ENCODE assay signal across 23 cellular contexts in the genomic region with DNA sequence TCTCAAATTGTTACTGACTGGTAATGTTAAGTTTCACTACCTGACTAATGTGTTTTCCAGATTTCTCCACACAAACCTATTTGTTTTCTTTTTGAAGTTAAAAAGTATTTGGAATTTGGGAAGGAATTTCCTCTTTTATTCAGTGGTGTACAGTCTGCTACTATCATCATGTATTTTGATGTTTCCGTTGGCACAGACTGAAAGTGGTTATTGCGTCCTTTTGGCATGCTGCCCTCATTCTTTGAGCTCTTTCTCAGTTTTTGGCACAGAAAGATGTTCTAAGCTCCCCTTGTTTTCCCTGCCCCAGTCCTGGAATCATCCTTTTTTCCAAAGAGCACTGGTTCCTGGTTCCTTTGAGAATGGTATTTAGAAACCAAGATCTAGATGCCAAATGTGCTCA. TPM values are rescaled to one million over a fixed set of nuclear protein-coding genes. Genes with fewer than 3 reads are reported as not detected.
DNase-seq lines count a peak whose midpoint lies in the region; ATAC-seq and TF ChIP-seq lines count a peak whose summit lies in the region.
"Had no signal": no experiment of that assay in that cellular context is flagged by ENCODE, and none has a peak within 500 bp of the region (broad histone marks: within the 10 kb centered on the region; RNA-seq: fewer than 3 reads in every experiment).

No MANE protein-coding gene starts in this region.

- H3K4me1 Mint-ChIP-seq in central memory CD8-positive, alpha-beta T cell = peaks cover 78% of the 10 kb centered on the region
- peaks cover 88 to 98% of the 10 kb centered on the region in 2 donors for H3K4me1 Mint-ChIP-seq in immature natural killer cell

- POLR2A ChIA-PET in A673 (lab: Charles Lee; ENCODE audit: low non-redundant PET) = no interaction called here

- H3K27me3 ChIP-seq in A673 (replicated peaks; ENCODE audit: insufficient read depth, low read depth, low read length, poor library complexity) (no peaks in the 10 kb centered on the region), osteoblast (ENCODE audit: insufficient read depth, low read length) (no peaks in the 10 kb centered on the region)
- H3K27me3 ChIP-seq: foreskin keratinocyte, ovary, right lobe of liver, thyroid gland had no signal

- peak overlapping the region; percentile 77 for H3K27ac Mint-ChIP-seq in central memory CD8-positive, alpha-beta T cell (ENCODE audit: low read depth)
- H3K27ac Mint-ChIP-seq in immature natural killer cell = peak overlapping the region; percentile 8 to 79 (median 60)
- H3K27ac Mint-ChIP-seq: activated T-cell treated with anti-CD3 and anti-CD28 coated beads, Interleukin-2, amount 50 U/mL, for 24 hours; stimulated activated naive B cell treated with anti-CD40 and anti-IgM and Interleukin-4, amounts not matched to agents 10 μg/mL and 1 μg/mL and 100 μg/mL, for 72 hours had no signal

- H3K4me3 ChIP-seq in A673 (ENCODE audit: low read depth, low read length, poor library complexity, severe bottlenecking) (no peak overlapping the region), osteoblast (ENCODE audit: insufficient read depth, low read length) (no peak overlapping the region)
- H3K4me3 ChIP-seq: ovary, right lobe of liver, thyroid gland had no signal

- peaks cover 21% of the 10 kb centered on the region for H3K9me3 Mint-ChIP-seq in central memory CD8-positive, alpha-beta T cell
- H3K9me3 Mint-ChIP-seq in immature natural killer cell = no peaks in the 10 kb centered on the region

- H3K4me2 ChIP-seq in osteoblast (ENCODE audit: insufficient read depth, low read length) = no peak overlapping the region
- H3K4me2 ChIP-seq: KMS-11 had no signal

- intact Hi-C loops in A673 (cut with micrococcal nuclease; ENCODE audit: unreplicated experiment) = no loop called here

- BruUV-seq in A673 (replicated peaks; lab: Mats Ljungman, UMichigan) = no TSS peak

- H3K36me3 ChIP-seq in A673 (ENCODE audit: insufficient read depth, low read length, poor library complexity, severe bottlenecking) (no peaks in the 10 kb centered on the region), osteoblast (ENCODE audit: insufficient read depth, low read length) (no peaks in the 10 kb centered on the region)
- H3K36me3 ChIP-seq: ovary, right lobe of liver, thyroid gland had no signal

- peak; percentile 17 for DNase-seq in A673 (ENCODE audit: low spot score)
- peak; percentile 79 for DNase-seq in LHCN-M2 (ENCODE audit: low read depth)
- no peak for DNase-seq in central memory CD8-positive, alpha-beta T cell (ENCODE audit: low spot score in 2 of 2)
- no peak for DNase-seq in immature natural killer cell
- no peak for DNase-seq in osteoblast (ENCODE audit: insufficient read length, low spot score, missing footprints)
- no peak for DNase-seq in NCI-H2171 treated with DMSO at 0.1 percent for 48 hours (lab: John Stamatoyannopoulos, UW)
- DNase-seq: activated naive CD4-positive, alpha-beta T cell; activated T-cell treated with anti-CD3 and anti-CD28 coated beads, Interleukin-2, amount 50 U/mL, for 24 hours; amygdala; foreskin keratinocyte; hypothalamus; mammary epithelial cell; NCI-H1092; NCI-H524; ovary; right lobe of liver; stimulated activated naive B cell treated with anti-CD40 and anti-IgM and Interleukin-4, amounts not matched to agents 10 μg/mL and 1 μg/mL and 100 μg/mL, for 72 hours; thyroid gland had no signal

- H3K4me3 Mint-ChIP-seq in central memory CD8-positive, alpha-beta T cell = no peak overlapping the region
- H3K4me3 Mint-ChIP-seq in immature natural killer cell = no peak overlapping the region
- H3K4me3 Mint-ChIP-seq: activated T-cell treated with anti-CD3 and anti-CD28 coated beads, Interleukin-2, amount 50 U/mL, for 24 hours; stimulated activated naive B cell treated with anti-CD40 and anti-IgM and Interleukin-4, amounts not matched to agents 10 μg/mL and 1 μg/mL and 100 μg/mL, for 72 hours had no signal

- H4K20me1 ChIP-seq in osteoblast (ENCODE audit: insufficient read depth, low read length) = no peaks in the 10 kb centered on the region

- no peaks in the 10 kb centered on the region for H3K27me3 Mint-ChIP-seq in central memory CD8-positive, alpha-beta T cell
- peaks cover 0 to 6% (median 2%) of the 10 kb centered on the region in 3 donors for H3K27me3 Mint-ChIP-seq in immature natural killer cell (ENCODE audit: low read depth in 3 of 3)
- H3K27me3 Mint-ChIP-seq: activated T-cell treated with anti-CD3 and anti-CD28 coated beads, Interleukin-2, amount 50 U/mL, for 24 hours; stimulated activated naive B cell treated with anti-CD40 and anti-IgM and Interleukin-4, amounts not matched to agents 10 μg/mL and 1 μg/mL and 100 μg/mL, for 72 hours had no signal

- TF ChIP-seq CTCF in A673 (conservative IDR thresholded peaks at IDR 0.05; ENCODE audit: low read depth, low read length) (no peak), osteoblast (IDR thresholded peaks at IDR 0.05; ENCODE audit: extremely low read depth, low read depth, low read length) (no peak)

- H3K27ac ChIP-seq in A673 (ENCODE audit: low read depth, low read length, poor library complexity, severe bottlenecking) (no peak overlapping the region), osteoblast (ENCODE audit: low read depth, low read length) (no peak overlapping the region)
- H3K27ac ChIP-seq: C4-2B, foreskin keratinocyte, KMS-11, ovary, right lobe of liver, thyroid gland had no signal

- H3K4me1 ChIP-seq in A673 (ENCODE audit: insufficient read depth, low read length, poor library complexity, severe bottlenecking) = peaks cover 9% of the 10 kb centered on the region
- no peaks in the 10 kb centered on the region for H3K4me1 ChIP-seq in osteoblast (ENCODE audit: insufficient read depth, low read length)
- H3K4me1 ChIP-seq: right lobe of liver, thyroid gland had no signal

- peaks cover 65% of the 10 kb centered on the region for H3K36me3 Mint-ChIP-seq in central memory CD8-positive, alpha-beta T cell (ENCODE audit: insufficient read depth)
- peaks cover 35 to 48% (median 42%) of the 10 kb centered on the region in 3 donors for H3K36me3 Mint-ChIP-seq in immature natural killer cell

- ATAC-seq in central memory CD8-positive, alpha-beta T cell (replicated peaks; ENCODE audit: extremely low read depth, poor library complexity, severe bottlenecking) = no peak
- ATAC-seq in GM21515 (IDR thresholded peaks at IDR 0.05; ENCODE audit: unreplicated experiment) (no peak), GM21737 (IDR thresholded peaks at IDR 0.05; ENCODE audit: unreplicated experiment) (no peak)
- ATAC-seq: activated CD4-positive, CD25-positive, alpha-beta regulatory T cell treated with anti-CD3 and anti-CD28 coated beads, Interleukin-2, amount 50 U/mL, for 24 hours; foreskin keratinocyte; right lobe of liver; stimulated activated naive B cell treated with anti-CD40 and anti-IgM and Interleukin-4, amounts not matched to agents 10 μg/mL and 1 μg/mL and 100 μg/mL, for 72 hours had no signal

- CTCF ChIA-PET in A673 (lab: Charles Lee) = interaction anchor here (0.7 kb wide), 1 partner anchor 134 kb away, joined by 4 read pairs; no protein-coding TSS in a partner anchor

- H2AFZ ChIP-seq in osteoblast (ENCODE audit: low read length) = no peak overlapping the region

- H3K9me3 ChIP-seq in A673 (ENCODE audit: low read depth, low read length, poor library complexity, severe bottlenecking) (peaks cover 21% of the 10 kb centered on the region), osteoblast (ENCODE audit: low read depth, low read length) (peaks cover 8% of the 10 kb centered on the region)
- H3K9me3 ChIP-seq: ovary, right lobe of liver, thyroid gland had no signal

- H3K79me2 ChIP-seq in osteoblast (ENCODE audit: insufficient read depth, low read length) = no peaks in the 10 kb centered on the region

RNA-seq across cellular contexts. Expression of a gene that starts 31.4 kb away (rescaled TPM):
- 258 and 267 TPM in 2 replicates for total RNA-seq in A673 (2021)
- 60.4 and 80.8 TPM in 2 replicates for total RNA-seq in LHCN-M2 (2014; rRNA removed)
- 219 TPM for polyA plus RNA-seq in LHCN-M2 (2012)
- 100 to 1,000 TPM in 2 of 3 donors, 10 to 100 TPM in 1; 92.1 to 162 (median 137) TPM for polyA plus RNA-seq in immature natural killer cell
- 53.2 and 63.6 TPM in 2 replicates for total RNA-seq in osteoblast

Comparison
In these comparisons a context has a peak if more than half of its experiments do, and no peak if none do; other contexts are left out.
1. DNase-seq: peak in A673 (single experiment) and LHCN-M2 (single experiment); none in central memory CD8-positive, alpha-beta T cell (0 of 2), immature natural killer cell (0 of 3), osteoblast (single experiment) and NCI-H2171 treated with DMSO at 0.1 percent for 48 hours (single experiment).